In the genomic region with DNA sequence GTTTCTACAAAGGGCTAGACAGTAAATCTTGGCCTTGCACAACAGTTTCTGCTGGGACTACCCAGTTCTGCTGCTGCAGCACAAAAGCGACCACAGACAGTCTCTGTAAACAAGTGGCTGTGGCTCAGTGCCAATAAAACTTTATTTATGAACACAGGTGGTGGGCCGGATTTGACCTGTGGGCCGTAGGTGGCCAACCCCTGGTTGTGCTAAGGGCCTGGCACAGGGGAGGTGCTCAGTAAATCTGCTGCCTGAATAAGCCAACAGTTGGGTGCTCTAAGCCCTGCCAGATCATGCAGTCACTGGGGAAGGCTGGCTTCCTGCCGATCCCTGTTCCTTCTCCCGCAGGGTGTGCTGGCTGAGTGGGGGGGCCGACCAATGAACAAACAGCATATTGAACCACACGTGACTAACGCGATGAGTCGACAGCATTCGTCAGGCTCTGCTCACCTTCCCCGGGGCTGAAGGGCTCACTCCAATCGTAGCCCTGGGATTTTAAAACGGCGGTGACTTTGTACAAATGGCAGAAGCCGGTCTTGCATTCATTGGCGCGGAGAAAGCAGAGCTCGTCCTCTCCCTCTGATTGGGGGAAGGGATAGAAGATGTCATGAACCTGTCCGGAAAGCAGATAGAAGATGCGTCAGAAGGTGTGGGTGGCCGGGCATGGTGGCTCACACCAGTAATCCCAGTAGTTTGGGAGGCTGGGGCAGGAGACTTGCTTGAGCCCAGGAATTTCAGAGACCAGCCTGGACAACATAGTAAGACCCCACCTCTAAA, we compare ENCODE assay signal across 8 cellular contexts. TPM values are rescaled to one million over a fixed set of nuclear protein-coding genes. Genes with fewer than 3 reads are reported as not detected.
DNase-seq lines count a peak whose midpoint lies in the region; ATAC-seq and TF ChIP-seq lines count a peak whose summit lies in the region.

No MANE protein-coding gene starts in this region.

- peaks cover 63% of the 10 kb centered on the region for H3K36me3 Mint-ChIP-seq in endodermal cell (ENCODE audit: low read depth)
- H3K36me3 Mint-ChIP-seq in effector memory CD8-positive, alpha-beta T cell (ENCODE audit: insufficient read depth): peaks cover 50% of the 10 kb centered on the region

- peak overlapping the region; percentile 58 for H3K27ac Mint-ChIP-seq in endodermal cell
- H3K27ac Mint-ChIP-seq in effector memory CD8-positive, alpha-beta T cell: peak overlapping the region in 1 of 2 donors; percentile 41

- no peaks in the 10 kb centered on the region for H3K9me3 Mint-ChIP-seq in endodermal cell
- H3K9me3 Mint-ChIP-seq in effector memory CD8-positive, alpha-beta T cell: no peaks in the 10 kb centered on the region

- TF ChIP-seq CTCF in BE2C (IDR thresholded peaks at IDR 0.05; ENCODE audit: low read depth, low read length) (no peak), endodermal cell (conservative IDR thresholded peaks at IDR 0.05) (no peak), ovary (IDR thresholded peaks at IDR 0.05) (no peak)

- H3K4me3 ChIP-seq in BE2C (ENCODE audit: low read depth, low read length) (no peak overlapping the region), endodermal cell (ENCODE audit: low read length) (no peak overlapping the region), mucosa of rectum (ENCODE audit: low read length in 2 of 2) (no peak overlapping the region), ovary (no peak overlapping the region)

- H3K9ac ChIP-seq in endodermal cell (ENCODE audit: extremely low read depth, low read length, poor library complexity, severe bottlenecking) (no peak overlapping the region), mucosa of rectum (ENCODE audit: low read depth in 1 of 2, low read length in 2 of 2) (no peak overlapping the region)

- no peak overlapping the region for H3K27ac ChIP-seq in endodermal cell (ENCODE audit: low read depth, low read length)
- H3K27ac ChIP-seq in mucosa of rectum (ENCODE audit: low read depth in 2 of 2, low read length in 2 of 2): peak overlapping the region; percentile 0 to 39
- H3K27ac ChIP-seq in ovary: no peak overlapping the region

- WGBS in endodermal cell (ENCODE audit: insufficient coverage in 1 of 2, insufficient read length in 1 of 2), 2 experiments: 93 to 97% methylated on average over 12 to 22 of the region's 22 CpGs
- 90 to 92% (median 92%) methylated on average over 22 of the region's 22 CpGs for WGBS in ovary, 3 donors

- intact Hi-C loops in ovary (cut with DNase I): no loop called here

- H3K36me3 ChIP-seq in BE2C (peaks cover 74% of the 10 kb centered on the region), endodermal cell (ENCODE audit: control insufficient read depth, insufficient read depth, low read length) (peaks cover 48% of the 10 kb centered on the region), mucosa of rectum (ENCODE audit: control insufficient read depth in 2 of 2, insufficient read depth in 2 of 2, low read length in 2 of 2) (peaks cover 65 to 75% of the 10 kb centered on the region in 2 donors), ovary (peaks cover 4% of the 10 kb centered on the region)

- no peaks in the 10 kb centered on the region for H3K4me1 ChIP-seq in BE2C
- H3K4me1 ChIP-seq in endodermal cell (ENCODE audit: control insufficient read depth, insufficient read depth, low read length): no peaks in the 10 kb centered on the region
- H3K4me1 ChIP-seq in mucosa of rectum (ENCODE audit: control insufficient read depth in 2 of 2, insufficient read depth in 2 of 2, low read length in 2 of 2): peaks cover 0 to 3% of the 10 kb centered on the region in 2 donors
- H3K4me1 ChIP-seq in ovary (ENCODE audit: insufficient read depth): no peaks in the 10 kb centered on the region

- H3K27me3 ChIP-seq in BE2C: no peaks in the 10 kb centered on the region
- no peaks in the 10 kb centered on the region for H3K27me3 ChIP-seq in endodermal cell (ENCODE audit: control insufficient read depth, insufficient read depth, low read length, poor library complexity, severe bottlenecking)
- no peaks in the 10 kb centered on the region for H3K27me3 ChIP-seq in mucosa of rectum (ENCODE audit: control insufficient read depth in 2 of 2, insufficient read depth in 2 of 2, low read length in 2 of 2)
- H3K27me3 ChIP-seq in ovary: no peaks in the 10 kb centered on the region

- H3K27me3 Mint-ChIP-seq in endodermal cell (ENCODE audit: insufficient read depth): no peaks in the 10 kb centered on the region
- H3K27me3 Mint-ChIP-seq in effector memory CD8-positive, alpha-beta T cell: no peaks in the 10 kb centered on the region

- H3K9me3 ChIP-seq in BE2C: no peaks in the 10 kb centered on the region
- H3K9me3 ChIP-seq in endodermal cell (ENCODE audit: control insufficient read depth, low read length): no peaks in the 10 kb centered on the region
- H3K9me3 ChIP-seq in mucosa of rectum (ENCODE audit: control insufficient read depth in 2 of 2, low read length in 2 of 2): no peaks in the 10 kb centered on the region
- no peaks in the 10 kb centered on the region for H3K9me3 ChIP-seq in ovary

- TF ChIP-seq EP300 in ovary (IDR thresholded peaks at IDR 0.05): no peak

- H3K4me3 Mint-ChIP-seq in endodermal cell: no peak overlapping the region
- no peak overlapping the region for H3K4me3 Mint-ChIP-seq in effector memory CD8-positive, alpha-beta T cell

- no peak for ATAC-seq in effector memory CD8-positive, alpha-beta T cell (replicated peaks)
- ATAC-seq in GM18511 (IDR thresholded peaks at IDR 0.05; ENCODE audit: unreplicated experiment): no peak
- no peak for ATAC-seq in HG03135 (IDR thresholded peaks at IDR 0.05; ENCODE audit: unreplicated experiment)

- TF ChIP-seq POLR2A in ovary (IDR thresholded peaks at IDR 0.05): no peak

- no peaks in the 10 kb centered on the region for H3K4me1 Mint-ChIP-seq in endodermal cell
- no peaks in the 10 kb centered on the region for H3K4me1 Mint-ChIP-seq in effector memory CD8-positive, alpha-beta T cell (ENCODE audit: low read depth in 2 of 2)

- DNase-seq in BE2C (peak; percentile 44), NCI-H2171 treated with DMSO at 0.1 percent for 48 hours (lab: John Stamatoyannopoulos, UW) (peak; percentile 97), endodermal cell (no peak), ovary (no peak)
- no peak for DNase-seq in effector memory CD8-positive, alpha-beta T cell

RNA-seq across cellular contexts. Expression of a gene that starts 24.3 kb away (rescaled TPM):
- polyA plus RNA-seq in BE2C (2012; ENCODE audit: insufficient read depth, insufficient read length, low read depth): 319 TPM
- total RNA-seq in endodermal cell (10 to 100 TPM; 58.7 to 64.0 TPM), ovary (10 to 100 TPM; 28.6 to 76.1 (median 59.4) TPM)
- 93.0 TPM for polyA plus RNA-seq in endodermal cell (2013, experiment 1 of 2)
- polyA plus RNA-seq in endodermal cell (2013, experiment 2 of 2): 93.7 TPM
- polyA plus RNA-seq in ovary: 10 to 100 TPM; 44.5 to 85.4 TPM

RNA-seq across cellular contexts. Expression of a gene that starts 29.2 kb away (rescaled TPM):
- 108 TPM for polyA plus RNA-seq in BE2C (2012; ENCODE audit: insufficient read depth, insufficient read length, low read depth)
- total RNA-seq in endodermal cell (10 to 100 TPM; 36.8 to 48.8 TPM), ovary (10 to 100 TPM; 26.9 to 69.5 (median 44.3) TPM)
- polyA plus RNA-seq in endodermal cell (2013, experiment 1 of 2): 21.0 TPM
- polyA plus RNA-seq in endodermal cell (2013, experiment 2 of 2): 17.8 TPM
- 10 to 100 TPM; 14.4 to 29.3 TPM for polyA plus RNA-seq in ovary

RNA-seq across cellular contexts. Expression of a gene that starts 55.1 kb away (rescaled TPM):
- polyA plus RNA-seq in BE2C (2012; ENCODE audit: insufficient read depth, insufficient read length, low read depth): 1.7 TPM
- total RNA-seq in endodermal cell (10 to 100 TPM; 18.1 to 25.5 TPM), ovary (10 to 100 TPM in 3 of 7 donors, 1 to 10 TPM in 4; 4.3 to 14.0 (median 9.8) TPM)
- 12.1 TPM for polyA plus RNA-seq in endodermal cell (2013, experiment 1 of 2)
- polyA plus RNA-seq in endodermal cell (2013, experiment 2 of 2): 12.3 TPM
- polyA plus RNA-seq in ovary: 1 to 10 TPM; 6.8 to 8.1 TPM

Comparison
In these comparisons a context has a peak if more than half of its experiments do, and no peak if none do; other contexts are left out.
1. DNase-seq: peak in BE2C (single experiment) and NCI-H2171 treated with DMSO at 0.1 percent for 48 hours (single experiment); none in endodermal cell (single experiment), effector memory CD8-positive, alpha-beta T cell (0 of 3) and ovary (0 of 5).
2. H3K27ac ChIP-seq: peak in mucosa of rectum (2 of 2); none in endodermal cell (single experiment) and ovary (0 of 2).